Comparison of ENCODE assay signal across 34 cellular contexts in the genomic region with DNA sequence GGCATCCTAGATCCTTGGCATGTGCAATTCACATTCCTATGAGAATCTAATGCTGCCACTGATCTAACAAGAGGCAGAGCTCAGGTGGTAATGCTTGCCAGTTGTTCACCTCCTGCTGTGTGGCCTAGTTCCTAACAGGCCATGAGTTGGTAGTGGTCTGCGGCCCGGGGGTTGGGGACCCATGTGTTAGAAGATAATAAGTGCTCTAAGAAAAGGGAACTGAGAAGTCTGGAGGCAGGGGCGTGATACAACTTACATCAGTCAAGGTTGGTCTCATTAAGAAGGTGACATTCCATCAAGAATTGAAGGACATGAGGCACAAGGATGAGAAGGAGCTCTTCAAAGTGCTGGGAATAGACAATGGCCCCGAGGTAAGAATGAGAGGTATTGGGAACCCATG. TPM values are rescaled to one million over a fixed set of nuclear protein-coding genes. Genes with fewer than 3 reads are reported as not detected.
"Had no signal": no experiment of that assay in that cellular context is flagged by ENCODE, and none has a peak within 500 bp of the region (broad histone marks: within the 10 kb centered on the region; RNA-seq: fewer than 3 reads in every experiment).

No MANE protein-coding gene starts in this region.

- DNase-seq: Karpas-422, KBM-7, MV-4-11, NCI-H1048, NCI-H1417, NCI-H1436, NCI-H146, NCI-H1694, NCI-H187, NCI-H1930, NCI-H2029 treated with DMSO at 0.1 percent for 48 hours, NCI-H2081 treated with DMSO at 0.1 percent for 48 hours, NCI-H2107, NCI-H2171, NCI-H226, NCI-H446 treated with DMSO at 0.1 percent for 48 hours, NCI-H510A, NCI-H524, NCI-H526, NCI-H774, PC-9, SHP77, SIG-M5, SJCRH30 had no signal

- H3K4me3 ChIP-seq: PC-9, SJCRH30, SK-N-MC had no signal

- ATAC-seq: Panc1, Right ventricle myocardium inferior, SK-N-SH treated with all-trans-retinoic acid at 6 μM for 48 hours had no signal

- H3K9ac ChIP-seq: KMS-11 had no signal

- FAIRE-seq: RCC 7860 had no signal

- H3K27ac ChIP-seq: KMS-11, PC-9, RWPE1, SJCRH30, SK-N-MC had no signal

- H2AFZ ChIP-seq: PC-9 had no signal

- H3K27me3 ChIP-seq: SJCRH30 had no signal

- H3K4me1 ChIP-seq: SJCRH30 had no signal

- H3K4me2 ChIP-seq: KMS-11, PC-9 had no signal

RNA-seq across cellular contexts. Expression of a gene that starts 49.3 kb away (rescaled TPM):
- total RNA-seq: OCI-LY7, PC-9, RPMI7951, SK-MEL-5 had no signal
